17 cellular contexts compared by ENCODE assay signal in the genomic region with DNA sequence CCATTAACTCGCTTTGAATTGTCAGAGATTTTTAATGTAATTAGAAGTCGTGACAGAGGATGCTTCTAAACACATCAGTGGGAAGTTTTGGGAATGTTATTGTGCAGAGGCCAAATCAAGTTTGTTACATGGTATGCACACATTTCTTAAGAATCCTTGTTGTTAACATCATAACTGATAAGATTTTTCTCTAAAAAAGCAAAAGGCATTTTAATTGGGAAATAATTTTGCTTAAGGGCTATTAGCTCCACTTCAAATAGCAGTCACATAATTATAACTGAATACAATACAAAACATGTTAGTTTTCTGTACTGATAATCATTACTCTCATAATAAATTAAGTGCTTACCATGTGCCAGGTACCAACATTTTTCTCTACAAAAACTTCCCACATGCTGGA.
A peak's percentile ranks its signal among the peaks of the same experiment; 100 is the strongest.
DNase-seq lines count a peak whose midpoint lies in the region; ATAC-seq, FAIRE-seq and TF ChIP-seq lines count a peak whose summit lies in the region.
"Had no signal": no experiment of that assay in that cellular context is flagged by ENCODE, and none has a peak within 500 bp of the region (broad histone marks: within the 10 kb centered on the region; RNA-seq: fewer than 3 reads in every experiment).

No MANE protein-coding gene starts in this region.

- no peak for TF ChIP-seq POLR2A in A549 (IDR thresholded peaks at IDR 0.05; ENCODE audit: low read length)
- no peak for TF ChIP-seq POLR2A in upper lobe of left lung (IDR thresholded peaks at IDR 0.05)
- TF ChIP-seq POLR2A in body of pancreas (IDR thresholded peaks at IDR 0.05), result no peak

- 93% methylated on average over 2 of the region's 2 CpGs for WGBS in A549 (ENCODE audit: missing lambda C conversion rate)
- WGBS in upper lobe of left lung, 2 donors, result 81 to 89% methylated on average over 2 of the region's 2 CpGs
- WGBS in body of pancreas, 2 donors, result 71 to 72% methylated on average over 2 of the region's 2 CpGs

- H3K36me3 ChIP-seq in DOHH2 (ENCODE audit: control insufficient read depth, low read length) (peaks cover 18% of the 10 kb centered on the region), ascending aorta (no peaks in the 10 kb centered on the region), muscle layer of duodenum (ENCODE audit: control insufficient read depth in 1 of 2, insufficient read depth in 2 of 2, low read length in 2 of 2) (no peaks in the 10 kb centered on the region), upper lobe of left lung (no peaks in the 10 kb centered on the region), body of pancreas (replicated peaks in 1 of 2; ENCODE audit: insufficient read depth in 1 of 2, low read depth in 2 of 2) (no peaks in the 10 kb centered on the region)
- H3K36me3 ChIP-seq: SJSA1 had no signal

- POLR2A ChIA-PET in A549 (lab: Yijun Ruan, JAX), result interaction anchor here (2.4 kb wide), 1 partner anchor 167 kb away, joined by 12 read pairs; the partner anchor contains the start of gene USP53

- no peak for FAIRE-seq in A549 (lab: Jason Lieb, UNC)
- FAIRE-seq: HepG2 had no signal

- peaks cover 13% of the 10 kb centered on the region for H3F3A ChIP-seq in DOHH2 (ENCODE audit: control insufficient read depth, insufficient read depth)

- H3K4me1 ChIP-seq in A549 (peaks cover 80% of the 10 kb centered on the region), DOHH2 (ENCODE audit: control insufficient read depth, low read length) (peaks cover 71% of the 10 kb centered on the region), ascending aorta (peaks cover 4 to 62% of the 10 kb centered on the region in 2 donors), muscle layer of duodenum (ENCODE audit: control insufficient read depth in 1 of 2, insufficient read depth in 2 of 2, low read length in 2 of 2) (peaks cover 0 to 25% of the 10 kb centered on the region in 2 donors), upper lobe of left lung (peaks cover 7 to 18% (median 10%) of the 10 kb centered on the region in 4 donors), body of pancreas (peaks cover 7% of the 10 kb centered on the region)

- no peaks in the 10 kb centered on the region for H3K9me2 ChIP-seq in DOHH2 (replicated peaks; ENCODE audit: control insufficient read depth, low read length)

- H3K27me3 ChIP-seq in DOHH2 (ENCODE audit: control insufficient read depth, low read length), result no peaks in the 10 kb centered on the region
- no peaks in the 10 kb centered on the region for H3K27me3 ChIP-seq in ascending aorta
- H3K27me3 ChIP-seq in muscle layer of duodenum (ENCODE audit: low read depth, low read length), result no peaks in the 10 kb centered on the region
- no peaks in the 10 kb centered on the region for H3K27me3 ChIP-seq in upper lobe of left lung
- no peaks in the 10 kb centered on the region for H3K27me3 ChIP-seq in body of pancreas
- H3K27me3 ChIP-seq: SJSA1 had no signal

- no peaks in the 10 kb centered on the region for H3K9me3 ChIP-seq in A549
- no peaks in the 10 kb centered on the region for H3K9me3 ChIP-seq in DOHH2 (ENCODE audit: control insufficient read depth, insufficient read depth, low read length)
- no peaks in the 10 kb centered on the region for H3K9me3 ChIP-seq in ascending aorta
- H3K9me3 ChIP-seq in muscle layer of duodenum (ENCODE audit: control insufficient read depth in 1 of 2, low read length in 2 of 2), result no peaks in the 10 kb centered on the region
- no peaks in the 10 kb centered on the region for H3K9me3 ChIP-seq in upper lobe of left lung
- H3K9me3 ChIP-seq in body of pancreas, result no peaks in the 10 kb centered on the region
- H3K9me3 ChIP-seq: SJSA1 had no signal

- H4K20me1 ChIP-seq in DOHH2 (ENCODE audit: control insufficient read depth, insufficient read depth, low read depth, low read length), result no peaks in the 10 kb centered on the region

- TF ChIP-seq EP300 in A549 (IDR thresholded peaks at IDR 0.05) (no peak), upper lobe of left lung (IDR thresholded peaks at IDR 0.05) (no peak)

- no peak overlapping the region for H3K4me3 ChIP-seq in A549
- H3K4me3 ChIP-seq in DOHH2 (ENCODE audit: low read length), result peak overlapping the region; percentile 66
- H3K4me3 ChIP-seq in ascending aorta, result no peak overlapping the region
- no peak overlapping the region for H3K4me3 ChIP-seq in muscle layer of duodenum (ENCODE audit: low read depth in 1 of 2, low read length in 2 of 2)
- no peak overlapping the region for H3K4me3 ChIP-seq in upper lobe of left lung
- no peak overlapping the region for H3K4me3 ChIP-seq in body of pancreas
- H3K4me3 ChIP-seq: SJSA1 had no signal

- CTCF ChIA-PET in A549 (lab: Yijun Ruan, JAX), result interaction anchor here (1.2 kb wide), 1 partner anchor 242 kb away, joined by 4 read pairs; no protein-coding TSS in a partner anchor

- ATAC-seq in A549 (no peak), HG03139 (IDR thresholded peaks at IDR 0.05; ENCODE audit: unreplicated experiment) (no peak), upper lobe of left lung (ENCODE audit: low FRiP score in 2 of 2) (no peak), body of pancreas (no peak), HG03520 (IDR thresholded peaks at IDR 0.05; ENCODE audit: unreplicated experiment) (no peak)
- ATAC-seq: HepG2 had no signal

- intact Hi-C loops in ascending aorta (cut with DNase I) (loop anchor here (5.0 kb wide), 2 partner anchors 92 to 107 kb away; partner anchors contain the start of gene MYOZ2), body of pancreas (cut with DNase I) (loop anchor here (5.0 kb wide), 1 partner anchor 242 kb away; no protein-coding TSS in a partner anchor)

- H3K27ac ChIP-seq in A549 (peak overlapping the region; percentile 73 to 78; a peak in 5 of 6 replicates), DOHH2 (ENCODE audit: low read depth, low read length) (peak overlapping the region; percentile 89), ascending aorta (peak overlapping the region; percentile 56 to 96), muscle layer of duodenum (ENCODE audit: low read length) (peak overlapping the region; percentile 22), upper lobe of left lung (no peak overlapping the region), body of pancreas (no peak overlapping the region)
- H3K27ac ChIP-seq: SJSA1 had no signal

- TF ChIP-seq CTCF in A549 (IDR thresholded peaks at IDR 0.05), result no peak
- no peak for TF ChIP-seq CTCF in DOHH2 (IDR thresholded peaks at IDR 0.05; ENCODE audit: low read depth, low read length, poor library complexity, severe bottlenecking)
- no peak for TF ChIP-seq CTCF in ascending aorta (IDR thresholded peaks at IDR 0.05)
- no peak for TF ChIP-seq CTCF in upper lobe of left lung (IDR thresholded peaks at IDR 0.05)
- no peak for TF ChIP-seq CTCF in body of pancreas (IDR thresholded peaks at IDR 0.05)

- peaks cover 8% of the 10 kb centered on the region for H3K79me2 ChIP-seq in DOHH2 (ENCODE audit: control insufficient read depth, low read length)

- no peak for DNase-seq in A549 (ENCODE audit: low read depth in 1 of 2, low spot score in 1 of 2)
- no peak for DNase-seq in ascending aorta (ENCODE audit: low spot score in 2 of 2)
- DNase-seq in upper lobe of left lung, result no peak
- DNase-seq in body of pancreas, result no peak
- DNase-seq: DMS79, KG1, NCI-H1417, NCI-H187 treated with DMSO at 0.1 percent for 48 hours, NCI-H2227 treated with DMSO at 0.1 percent for 48 hours, NCI-H524, NCI-H82 had no signal

- no peak for TF ChIP-seq RAD21 in A549 (conservative IDR thresholded peaks at IDR 0.05 in 1 of 2, IDR thresholded peaks at IDR 0.05 in 1 of 2)

- H3K4me2 ChIP-seq in A549 (no peak overlapping the region), DOHH2 (ENCODE audit: low read length) (peak overlapping the region; percentile 50)

TF ChIP-seq in A549, 52 proteins besides CTCF, POLR2A, EP300 and RAD21:
- TF ChIP-seq CBX8 (IDR thresholded peaks at IDR 0.05) (no peak), CHD4 (IDR thresholded peaks at IDR 0.05; ENCODE audit: borderline replicate concordance) (no peak), ZFP36 (IDR thresholded peaks at IDR 0.05; ENCODE audit: borderline replicate concordance, partially characterized antibody) (no peak), GATA3 (IDR thresholded peaks at IDR 0.05; ENCODE audit: borderline replicate concordance) (no peak), ZC3H11A (IDR thresholded peaks at IDR 0.05) (no peak), RARB (CRISPR knock-in tag; IDR thresholded peaks at IDR 0.05) (no peak), NR3C1 (IDR thresholded peaks at IDR 0.05) (no peak), BHLHE40 (IDR thresholded peaks at IDR 0.05; ENCODE audit: low read depth, low read length) (no peak), MAFK (IDR thresholded peaks at IDR 0.05; ENCODE audit: partially characterized antibody) (no peak), SREBF2 (IDR thresholded peaks at IDR 0.05) (no peak), HOXB13 (CRISPR knock-in tag; IDR thresholded peaks at IDR 0.05; ENCODE audit: low read depth) (no peak), NFE2L2 (conservative IDR thresholded peaks at IDR 0.05; ENCODE audit: low read length) (no peak), POLR2AphosphoS2 (conservative IDR thresholded peaks at IDR 0.05; ENCODE audit: low read length) (no peak)
- TF ChIP-seq, protein P1, sequence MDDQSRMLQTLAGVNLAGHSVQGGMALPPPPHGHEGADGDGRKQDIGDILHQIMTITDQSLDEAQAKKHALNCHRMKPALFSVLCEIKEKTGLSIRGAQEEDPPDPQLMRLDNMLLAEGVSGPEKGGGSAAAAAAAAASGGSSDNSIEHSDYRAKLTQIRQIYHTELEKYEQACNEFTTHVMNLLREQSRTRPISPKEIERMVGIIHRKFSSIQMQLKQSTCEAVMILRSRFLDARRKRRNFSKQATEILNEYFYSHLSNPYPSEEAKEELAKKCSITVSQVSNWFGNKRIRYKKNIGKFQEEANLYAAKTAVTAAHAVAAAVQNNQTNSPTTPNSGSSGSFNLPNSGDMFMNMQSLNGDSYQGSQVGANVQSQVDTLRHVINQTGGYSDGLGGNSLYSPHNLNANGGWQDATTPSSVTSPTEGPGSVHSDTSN (IDR thresholded peaks at IDR 0.05), result no peak
- TF ChIP-seq, protein P2, sequence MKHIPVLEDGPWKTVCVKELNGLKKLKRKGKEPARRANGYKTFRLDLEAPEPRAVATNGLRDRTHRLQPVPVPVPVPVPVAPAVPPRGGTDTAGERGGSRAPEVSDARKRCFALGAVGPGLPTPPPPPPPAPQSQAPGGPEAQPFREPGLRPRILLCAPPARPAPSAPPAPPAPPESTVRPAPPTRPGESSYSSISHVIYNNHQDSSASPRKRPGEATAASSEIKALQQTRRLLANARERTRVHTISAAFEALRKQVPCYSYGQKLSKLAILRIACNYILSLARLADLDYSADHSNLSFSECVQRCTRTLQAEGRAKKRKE (CRISPR knock-in tag; IDR thresholded peaks at IDR 0.05; ENCODE audit: low read depth), result no peak
- TF ChIP-seq, protein P3, sequence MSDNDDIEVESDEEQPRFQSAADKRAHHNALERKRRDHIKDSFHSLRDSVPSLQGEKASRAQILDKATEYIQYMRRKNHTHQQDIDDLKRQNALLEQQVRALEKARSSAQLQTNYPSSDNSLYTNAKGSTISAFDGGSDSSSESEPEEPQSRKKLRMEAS (IDR thresholded peaks at IDR 0.05), result no peak

Comparison
In these comparisons a context has a peak if more than half of its experiments do, and no peak if none do; other contexts are left out.
1. H3K27ac ChIP-seq: peak in A549 (2 of 2), DOHH2 (single experiment), ascending aorta (2 of 2) and muscle layer of duodenum (single experiment); none in upper lobe of left lung (0 of 4) and body of pancreas (0 of 4).